ENCODE assay signal across 9 cellular contexts in the genomic region with DNA sequence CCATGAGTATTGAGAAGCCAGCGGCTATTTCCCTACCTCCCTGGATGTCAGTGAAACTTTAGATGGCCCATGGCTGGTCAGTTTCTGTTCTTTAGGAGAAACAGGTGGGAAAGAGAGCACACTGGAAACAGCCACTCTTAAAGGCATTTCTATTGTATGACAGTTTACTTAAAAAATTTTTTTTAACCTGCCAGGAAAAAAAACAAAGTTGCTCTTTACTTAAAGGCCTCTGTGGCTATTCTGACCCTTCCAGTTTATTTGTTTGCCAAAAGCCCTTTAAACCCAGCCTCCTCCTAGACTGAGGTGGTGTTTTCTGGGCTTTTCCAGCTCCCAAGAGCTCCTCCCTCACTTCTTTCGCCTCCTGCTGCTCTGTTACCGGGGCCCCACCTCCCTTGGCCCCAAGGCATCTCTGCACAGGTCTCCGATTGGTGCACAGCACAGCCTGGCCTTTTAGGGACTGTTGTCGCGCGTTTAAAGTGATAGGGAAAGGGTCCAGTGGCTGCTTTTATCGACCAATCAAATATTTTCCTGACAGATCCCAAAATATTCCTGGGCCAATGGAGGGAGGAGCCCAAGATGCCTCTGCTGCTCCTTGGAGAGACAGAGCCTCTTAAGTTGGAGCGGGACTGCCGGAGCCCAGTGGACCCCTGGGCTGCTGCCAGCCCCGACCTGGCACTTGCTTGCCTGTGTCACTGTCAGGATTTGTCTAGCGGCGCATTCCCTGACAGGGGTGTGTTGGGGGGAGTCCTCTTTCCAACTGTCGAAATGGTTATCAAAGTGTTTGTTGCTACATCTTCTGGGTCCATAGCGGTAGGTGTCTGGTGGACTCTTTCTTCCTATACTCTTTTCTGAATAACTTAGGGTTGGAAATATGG. TPM values are rescaled to one million over a fixed set of nuclear protein-coding genes. Genes with fewer than 3 reads are reported as not detected.
DNase-seq lines count a peak whose midpoint lies in the region; ATAC-seq lines count a peak whose summit lies in the region.
"Had no signal": no experiment of that assay in that cellular context is flagged by ENCODE, and none has a peak within 500 bp of the region (broad histone marks: within the 10 kb centered on the region; RNA-seq: fewer than 3 reads in every experiment).

A gene (plus strand): TSS at position 639 of the 875 bp plus-strand sequence. CDS start 127 bp downstream, at position 766.

- DNase-seq in NCI-H2227 (lab: John Stamatoyannopoulos, UW; ENCODE audit: unreplicated experiment) (peak; percentile 27), left colon (peak; percentile 24 to 43), NCI-H128 (lab: John Stamatoyannopoulos, UW; ENCODE audit: unreplicated experiment) (no peak), T-helper 1 cell (no peak), NCI-H187 (lab: John Stamatoyannopoulos, UW) (no peak)
- DNase-seq in activated T-cell treated with anti-CD3 and anti-CD28 coated beads, Interleukin-2, amount 50 U/mL, for 48 hours = no peak
- DNase-seq: activated naive CD8-positive, alpha-beta T cell treated with anti-CD3 and anti-CD28 coated beads for 36 hours had no signal

- H3K27me3 ChIP-seq in duodenal mucosa (ENCODE audit: control insufficient read depth in 1 of 2, insufficient read depth in 2 of 2, low read length in 2 of 2) (no peaks in the 10 kb centered on the region), subcutaneous abdominal adipose tissue (ENCODE audit: control insufficient read depth in 5 of 5, insufficient read depth in 4 of 5, low read length in 5 of 5) (no peaks in the 10 kb centered on the region)

- H3K36me3 ChIP-seq in duodenal mucosa (ENCODE audit: control insufficient read depth in 1 of 2, insufficient read depth in 2 of 2, low read length in 2 of 2) = no peaks in the 10 kb centered on the region
- H3K36me3 ChIP-seq in subcutaneous abdominal adipose tissue (ENCODE audit: control insufficient read depth in 5 of 5, insufficient read depth in 5 of 5, low read length in 5 of 5) = no peaks in the 10 kb centered on the region

- H3K9me3 ChIP-seq in duodenal mucosa (ENCODE audit: control insufficient read depth in 1 of 2, low read length in 2 of 2) (no peaks in the 10 kb centered on the region), subcutaneous abdominal adipose tissue (ENCODE audit: control insufficient read depth in 5 of 5, low read length in 5 of 5) (no peaks in the 10 kb centered on the region)

- no peak within 1 kb of the TSS for H3K9ac ChIP-seq in duodenal mucosa (ENCODE audit: low read depth in 1 of 2, low read length in 2 of 2)
- H3K9ac ChIP-seq in subcutaneous abdominal adipose tissue (ENCODE audit: low read length in 5 of 5) = peak within 1 kb of the TSS in 2 of 5 donors; percentile 19 to 29

- ATAC-seq in left colon = peak; percentile 71

- H3K27ac ChIP-seq in duodenal mucosa (ENCODE audit: low read depth, low read length) (peak within 1 kb of the TSS; percentile 8), subcutaneous abdominal adipose tissue (ENCODE audit: low read depth, low read length) (peak within 1 kb of the TSS; percentile 58)

- intact Hi-C loops in left colon (cut with DNase I, micrococcal nuclease) = no loop called here

- H3K4me3 ChIP-seq in duodenal mucosa (ENCODE audit: low read depth in 1 of 2, low read length in 2 of 2) (no peak within 1 kb of the TSS), subcutaneous abdominal adipose tissue (ENCODE audit: low read depth in 1 of 5, low read length in 5 of 5) (peak within 1 kb of the TSS in 4 of 5 donors; percentile 21 to 39 (median 26))

- H3K4me1 ChIP-seq in duodenal mucosa (ENCODE audit: control insufficient read depth in 1 of 2, insufficient read depth in 2 of 2, low read length in 2 of 2) = no peaks in the 10 kb centered on the region
- H3K4me1 ChIP-seq in subcutaneous abdominal adipose tissue (ENCODE audit: control insufficient read depth in 5 of 5, insufficient read depth in 5 of 5, low read length in 5 of 5) = peaks cover 0 to 21% (median 11%) of the 10 kb centered on the region in 5 donors

RNA-seq across cellular contexts. Expression of the gene that starts here (rescaled TPM):
- total RNA-seq in left colon = 1 to 10 TPM; 2.5 to 5.4 TPM

Comparison
In these comparisons a context has a peak if more than half of its experiments do, and no peak if none do; other contexts are left out.
1. DNase-seq: peak in NCI-H2227 (single experiment) and left colon (2 of 2); none in NCI-H128 (single experiment), activated T-cell treated with anti-CD3 and anti-CD28 coated beads, Interleukin-2, amount 50 U/mL, for 48 hours (0 of 2), T-helper 1 cell (0 of 5) and NCI-H187 (0 of 2).
2. H3K4me3 ChIP-seq: peak in subcutaneous abdominal adipose tissue (4 of 5); none in duodenal mucosa (0 of 2).